Comparison of ENCODE assay signal across 12 cellular contexts in the genomic region with DNA sequence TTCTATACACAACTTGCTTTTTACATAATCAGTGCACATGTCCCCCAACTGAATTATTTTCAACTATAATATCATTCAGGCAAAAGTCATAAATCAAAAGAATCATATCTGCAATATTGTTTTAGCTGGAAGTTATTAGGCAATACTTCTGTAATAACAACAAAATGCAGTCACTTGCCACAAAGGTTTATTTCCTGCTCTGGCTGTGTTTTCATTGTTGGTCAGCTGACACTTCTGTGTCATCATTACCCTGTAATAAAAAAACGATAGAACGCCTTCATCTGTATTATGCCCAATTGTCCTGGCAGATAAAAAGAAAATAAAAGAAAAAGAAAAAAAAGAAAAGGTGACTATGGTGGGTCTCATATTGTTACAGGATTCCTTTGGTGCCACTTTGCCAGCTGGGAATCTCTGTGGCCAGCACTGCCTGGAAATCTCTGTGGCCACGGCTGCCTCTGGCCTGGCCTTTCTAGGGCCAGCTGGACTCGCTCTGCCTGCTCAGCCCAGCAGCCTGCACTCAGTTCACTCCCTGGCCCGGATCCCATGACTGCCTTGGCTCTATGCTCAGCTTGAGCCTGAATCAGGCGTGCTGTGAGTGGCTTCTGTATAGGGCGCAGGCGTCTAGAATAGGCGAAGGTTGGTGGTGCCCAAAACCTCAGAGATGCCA.
DNase-seq lines count a peak whose midpoint lies in the region; ATAC-seq and TF ChIP-seq lines count a peak whose summit lies in the region.
"Had no signal": no experiment of that assay in that cellular context is flagged by ENCODE, and none has a peak within 500 bp of the region (broad histone marks: within the 10 kb centered on the region; RNA-seq: fewer than 3 reads in every experiment).

No MANE protein-coding gene starts in this region.

- H3K9me3 Mint-ChIP-seq in WTC11, result peaks cover 9% of the 10 kb centered on the region; the same call in 1 of the 2 replicates
- H3K9me3 Mint-ChIP-seq in activated CD8-positive, alpha-beta T cell treated with anti-CD3 and anti-CD28 coated beads, Interleukin-2, amount 10 ng/mL, durations not matched to agents 7 days and 5 days (ENCODE audit: insufficient read depth), result no peaks in the 10 kb centered on the region
- H3K9me3 Mint-ChIP-seq: activated CD4-positive, alpha-beta memory T cell treated with anti-CD3 and anti-CD28 coated beads, Interleukin-2, amount 10 ng/mL, durations not matched to agents 7 days and 5 days had no signal

- H3K4me3 ChIP-seq in fibroblast of villous mesenchyme (ENCODE audit: low read depth, low read length), result no peak overlapping the region
- H3K4me3 ChIP-seq: HAP-1, SJSA1 had no signal

- POLR2A ChIA-PET in WTC11 (lab: Charles Lee), result no interaction called here
- POLR2A ChIA-PET in activated CD8-positive, alpha-beta T cell treated with anti-CD3 and anti-CD28 coated beads, Interleukin-2, amount 10 ng/mL, durations not matched to agents 7 days and 5 days (lab: Charles Lee), result no interaction called here

- no peaks in the 10 kb centered on the region for H3K36me3 Mint-ChIP-seq in WTC11
- H3K36me3 Mint-ChIP-seq in activated CD8-positive, alpha-beta T cell treated with anti-CD3 and anti-CD28 coated beads, Interleukin-2, amount 10 ng/mL, durations not matched to agents 7 days and 5 days (ENCODE audit: low read depth), result no peaks in the 10 kb centered on the region

- H3K4me3 Mint-ChIP-seq in WTC11, result no peak overlapping the region
- H3K4me3 Mint-ChIP-seq in activated CD8-positive, alpha-beta T cell treated with anti-CD3 and anti-CD28 coated beads, Interleukin-2, amount 10 ng/mL, durations not matched to agents 7 days and 5 days, result no peak overlapping the region
- H3K4me3 Mint-ChIP-seq: activated CD4-positive, alpha-beta memory T cell treated with anti-CD3 and anti-CD28 coated beads, Interleukin-2, amount 10 ng/mL, durations not matched to agents 7 days and 5 days had no signal

- DNase-seq in ELR (ENCODE audit: low read depth) (peak; percentile 68), WTC11 (ENCODE audit: low spot score) (no peak), fibroblast of villous mesenchyme (ENCODE audit: low read depth) (peak; percentile 5), putamen (ENCODE audit: low spot score) (peak; percentile 8), NCI-H524 (lab: John Stamatoyannopoulos, UW) (no peak), NCI-H82 treated with DMSO at 0.1 percent for 48 hours (lab: John Stamatoyannopoulos, UW; ENCODE audit: unreplicated experiment) (no peak)
- DNase-seq in activated CD8-positive, alpha-beta T cell treated with anti-CD3 and anti-CD28 coated beads, Interleukin-2, amount 10 ng/mL, durations not matched to agents 7 days and 5 days, result no peak
- no peak for DNase-seq in stimulated activated CD4-positive, alpha-beta T cell treated with anti-CD3 and anti-CD28 coated beads, Interleukin-1b, Interleukin-23, amount 100 ng/mL, for 48 hours
- DNase-seq: activated CD4-positive, alpha-beta memory T cell treated with anti-CD3 and anti-CD28 coated beads, Interleukin-2, amount 10 ng/mL, durations not matched to agents 7 days and 5 days; NCI-H2081 had no signal

- TF ChIP-seq CTCF in WTC11 (IDR thresholded peaks at IDR 0.05) (no peak), fibroblast of villous mesenchyme (IDR thresholded peaks at IDR 0.05; ENCODE audit: insufficient read depth, low read depth, low read length) (no peak)

- no peak overlapping the region for H3K27ac Mint-ChIP-seq in WTC11
- no peak overlapping the region for H3K27ac Mint-ChIP-seq in activated CD8-positive, alpha-beta T cell treated with anti-CD3 and anti-CD28 coated beads, Interleukin-2, amount 10 ng/mL, durations not matched to agents 7 days and 5 days
- H3K27ac Mint-ChIP-seq: activated CD4-positive, alpha-beta memory T cell treated with anti-CD3 and anti-CD28 coated beads, Interleukin-2, amount 10 ng/mL, durations not matched to agents 7 days and 5 days had no signal

- CTCF ChIA-PET in WTC11 (lab: Charles Lee), result no interaction called here
- CTCF ChIA-PET in activated CD8-positive, alpha-beta T cell treated with anti-CD3 and anti-CD28 coated beads, Interleukin-2, amount 10 ng/mL, durations not matched to agents 7 days and 5 days (lab: Charles Lee), result no interaction called here

- ATAC-seq in WTC11, result peak; percentile 18
- no peak for ATAC-seq in activated CD8-positive, alpha-beta T cell treated with anti-CD3 and anti-CD28 coated beads, Interleukin-2, amount 10 ng/mL, durations not matched to agents 7 days and 5 days

- H3K4me1 Mint-ChIP-seq in WTC11, result no peaks in the 10 kb centered on the region
- no peaks in the 10 kb centered on the region for H3K4me1 Mint-ChIP-seq in activated CD8-positive, alpha-beta T cell treated with anti-CD3 and anti-CD28 coated beads, Interleukin-2, amount 10 ng/mL, durations not matched to agents 7 days and 5 days (ENCODE audit: low read depth)
- H3K4me1 Mint-ChIP-seq: activated CD4-positive, alpha-beta memory T cell treated with anti-CD3 and anti-CD28 coated beads, Interleukin-2, amount 10 ng/mL, durations not matched to agents 7 days and 5 days had no signal

- no peaks in the 10 kb centered on the region for H3K27me3 Mint-ChIP-seq in WTC11 (ENCODE audit: low read depth)
- no peaks in the 10 kb centered on the region for H3K27me3 Mint-ChIP-seq in activated CD8-positive, alpha-beta T cell treated with anti-CD3 and anti-CD28 coated beads, Interleukin-2, amount 10 ng/mL, durations not matched to agents 7 days and 5 days (ENCODE audit: low read depth)
- H3K27me3 Mint-ChIP-seq: activated CD4-positive, alpha-beta memory T cell treated with anti-CD3 and anti-CD28 coated beads, Interleukin-2, amount 10 ng/mL, durations not matched to agents 7 days and 5 days had no signal

TF ChIP-seq in WTC11, 78 proteins besides CTCF, POLR2A, EP300 and RAD21 (continues in another document):
- TF ChIP-seq, protein P1, sequence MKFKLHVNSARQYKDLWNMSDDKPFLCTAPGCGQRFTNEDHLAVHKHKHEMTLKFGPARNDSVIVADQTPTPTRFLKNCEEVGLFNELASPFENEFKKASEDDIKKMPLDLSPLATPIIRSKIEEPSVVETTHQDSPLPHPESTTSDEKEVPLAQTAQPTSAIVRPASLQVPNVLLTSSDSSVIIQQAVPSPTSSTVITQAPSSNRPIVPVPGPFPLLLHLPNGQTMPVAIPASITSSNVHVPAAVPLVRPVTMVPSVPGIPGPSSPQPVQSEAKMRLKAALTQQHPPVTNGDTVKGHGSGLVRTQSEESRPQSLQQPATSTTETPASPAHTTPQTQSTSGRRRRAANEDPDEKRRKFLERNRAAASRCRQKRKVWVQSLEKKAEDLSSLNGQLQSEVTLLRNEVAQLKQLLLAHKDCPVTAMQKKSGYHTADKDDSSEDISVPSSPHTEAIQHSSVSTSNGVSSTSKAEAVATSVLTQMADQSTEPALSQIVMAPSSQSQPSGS (CRISPR knock-in tag; IDR thresholded peaks at IDR 0.05; ENCODE audit: borderline replicate concordance, low read depth), result no peak
- TF ChIP-seq, protein P2, sequence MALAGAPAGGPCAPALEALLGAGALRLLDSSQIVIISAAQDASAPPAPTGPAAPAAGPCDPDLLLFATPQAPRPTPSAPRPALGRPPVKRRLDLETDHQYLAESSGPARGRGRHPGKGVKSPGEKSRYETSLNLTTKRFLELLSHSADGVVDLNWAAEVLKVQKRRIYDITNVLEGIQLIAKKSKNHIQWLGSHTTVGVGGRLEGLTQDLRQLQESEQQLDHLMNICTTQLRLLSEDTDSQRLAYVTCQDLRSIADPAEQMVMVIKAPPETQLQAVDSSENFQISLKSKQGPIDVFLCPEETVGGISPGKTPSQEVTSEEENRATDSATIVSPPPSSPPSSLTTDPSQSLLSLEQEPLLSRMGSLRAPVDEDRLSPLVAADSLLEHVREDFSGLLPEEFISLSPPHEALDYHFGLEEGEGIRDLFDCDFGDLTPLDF (CRISPR knock-in tag; IDR thresholded peaks at IDR 0.05), result no peak
- TF ChIP-seq ZBTB43 (CRISPR knock-in tag; IDR thresholded peaks at IDR 0.05) (no peak), SOX15 (CRISPR knock-in tag; IDR thresholded peaks at IDR 0.05) (no peak), FOXP4 (CRISPR knock-in tag; IDR thresholded peaks at IDR 0.05) (no peak)

Comparison
In these comparisons a context has a peak if more than half of its experiments do, and no peak if none do; other contexts are left out.
1. DNase-seq: peak in ELR (single experiment), fibroblast of villous mesenchyme (single experiment) and putamen (single experiment); none in WTC11 (single experiment), NCI-H524 (0 of 2), activated CD8-positive, alpha-beta T cell treated with anti-CD3 and anti-CD28 coated beads, Interleukin-2, amount 10 ng/mL, durations not matched to agents 7 days and 5 days (single experiment), stimulated activated CD4-positive, alpha-beta T cell treated with anti-CD3 and anti-CD28 coated beads, Interleukin-1b, Interleukin-23, amount 100 ng/mL, for 48 hours (single experiment) and NCI-H82 treated with DMSO at 0.1 percent for 48 hours (single experiment).